In genomic region chr7:75756340-75757297, GRCh38 we compare ENCODE assay signal across 8 cellular contexts. TPM values are rescaled to one million over a fixed set of nuclear protein-coding genes. Genes with fewer than 3 reads are reported as not detected.
DNase-seq lines count a peak whose midpoint lies in the region; ATAC-seq, FAIRE-seq and TF ChIP-seq lines count a peak whose summit lies in the region.

No MANE protein-coding gene starts in this region.

- in situ Hi-C loops in GM13976 (cut with MboI; ENCODE audit: low sequenced_read_pairs, unreplicated experiment): no loop called here

- no peaks in the 10 kb centered on the region for H3K27me3 ChIP-seq in RWPE2 (ENCODE audit: insufficient read depth, poor library complexity, severe bottlenecking)

- H3K4me3 ChIP-seq in RWPE2 (ENCODE audit: severe bottlenecking): no peak overlapping the region

- DNase-seq in AG08395 (ENCODE audit: low spot score) (peak; percentile 53), GM13976 (ENCODE audit: low spot score) (peak; percentile 52), RWPE2 (ENCODE audit: low spot score) (no peak), left ventricle myocardium superior (no peak), occipital lobe (lab: John Stamatoyannopoulos, UW) (no peak), frontal cortex (ENCODE audit: low spot score in 2 of 2) (no peak)

- ATAC-seq in RWPE2 (ENCODE audit: low read depth) (peak; percentile 52; the same call in 2 of the 3 replicates), left ventricle myocardium superior (peak; percentile 25), GM21529 (IDR thresholded peaks at IDR 0.05; ENCODE audit: unreplicated experiment) (no peak), GM21390 (IDR thresholded peaks at IDR 0.05; ENCODE audit: unreplicated experiment) (no peak)

- H3K27ac ChIP-seq in RWPE2 (ENCODE audit: poor library complexity, severe bottlenecking): no peak overlapping the region

- intact Hi-C loops in left ventricle myocardium superior (cut with micrococcal nuclease): no loop called here

- no peaks in the 10 kb centered on the region for H3K9me3 ChIP-seq in RWPE2 (ENCODE audit: severe bottlenecking)

- TF ChIP-seq CTCF in GM13976 (IDR thresholded peaks at IDR 0.05; ENCODE audit: borderline replicate concordance, control extremely low read depth, extremely low read depth, insufficient read depth, missing control alignments): peak; percentile 19
- peak; percentile 56 for TF ChIP-seq CTCF in RWPE2 (IDR thresholded peaks at IDR 0.05; ENCODE audit: poor library complexity, severe bottlenecking)

- no peaks in the 10 kb centered on the region for H3K36me3 ChIP-seq in RWPE2 (ENCODE audit: low read depth)

- no peaks in the 10 kb centered on the region for H3K4me1 ChIP-seq in RWPE2 (ENCODE audit: insufficient read depth, poor library complexity, severe bottlenecking)

- FAIRE-seq in frontal cortex (lab: Jason Lieb, UNC): no peak

RNA-seq across cellular contexts. Expression of gene CCL26, which starts 15.4 kb away (rescaled TPM):
- total RNA-seq in left ventricle myocardium superior: not detected
- total RNA-seq in occipital lobe: not detected
- total RNA-seq in frontal cortex: not detected

RNA-seq across cellular contexts. Expression of gene HIP1, which starts 17.9 kb away (rescaled TPM):
- total RNA-seq in left ventricle myocardium superior (17.8 TPM), occipital lobe (16.5 TPM), frontal cortex (13.5 TPM)

RNA-seq across cellular contexts. Expression of gene CCL24, which starts 57.0 kb away (rescaled TPM):
- 0.47 TPM for total RNA-seq in left ventricle myocardium superior
- total RNA-seq in occipital lobe: not detected
- not detected for total RNA-seq in frontal cortex

Comparison
In these comparisons a context has a peak if more than half of its experiments do, and no peak if none do; other contexts are left out.
1. DNase-seq: peak in AG08395 (single experiment) and GM13976 (single experiment); none in RWPE2 (single experiment), left ventricle myocardium superior (single experiment), occipital lobe (single experiment) and frontal cortex (0 of 2).
2. ATAC-seq: peak in RWPE2 (single experiment) and left ventricle myocardium superior (single experiment); none in GM21529 (single experiment) and GM21390 (single experiment).